ENCODE assay signal across 9 cellular contexts in genomic region chr20:2692036-2692885, GRCh38. TPM values are rescaled to one million over a fixed set of nuclear protein-coding genes. Genes with fewer than 3 reads are reported as not detected.
DNase-seq lines count a peak whose midpoint lies in the region; ATAC-seq and TF ChIP-seq lines count a peak whose summit lies in the region.
"Had no signal": no experiment of that assay in that cellular context is flagged by ENCODE, and none has a peak within 500 bp of the region (broad histone marks: within the 10 kb centered on the region; RNA-seq: fewer than 3 reads in every experiment).

Gene EBF4, plus strand, starts transcription at chr20:2692780. Its CDS starts 866 bp downstream, at chr20:2693646.

- TF ChIP-seq POLR2A in prostate gland (IDR thresholded peaks at IDR 0.05) = peak; percentile 70

- H3K9me3 ChIP-seq in NT2/D1 (ENCODE audit: insufficient read depth, low read length) = no peaks in the 10 kb centered on the region
- H3K9me3 ChIP-seq in ascending aorta = no peaks in the 10 kb centered on the region
- no peaks in the 10 kb centered on the region for H3K9me3 ChIP-seq in prostate gland

- H3K36me3 ChIP-seq in NT2/D1 (ENCODE audit: insufficient read depth, insufficient read length, low read length) (no peaks in the 10 kb centered on the region), ascending aorta (no peaks in the 10 kb centered on the region), prostate gland (no peaks in the 10 kb centered on the region)

- ATAC-seq in HG03045 (IDR thresholded peaks at IDR 0.05; ENCODE audit: unreplicated experiment) = no peak
- ATAC-seq in GM21723 (IDR thresholded peaks at IDR 0.05; ENCODE audit: unreplicated experiment) = no peak

- H3K27ac ChIP-seq in ascending aorta (peak within 1 kb of the TSS; percentile 83 to 94), prostate gland (peak within 1 kb of the TSS; percentile 90 to 94)
- H3K27ac ChIP-seq: C4-2B had no signal

- TF ChIP-seq CTCF in ascending aorta (IDR thresholded peaks at IDR 0.05) = no peak
- TF ChIP-seq CTCF in prostate gland (IDR thresholded peaks at IDR 0.05) = no peak

- WGBS in prostate gland = 2% methylated on average over 60 of the region's 106 CpGs

- DNase-seq in NCI-H2107 treated with DMSO at 0.1 percent for 48 hours (lab: John Stamatoyannopoulos, UW; ENCODE audit: unreplicated experiment) (peak; percentile 3), NCI-H2107 (lab: John Stamatoyannopoulos, UW) (no peak), NT2/D1 (ENCODE audit: low read depth, low spot score) (no peak), ascending aorta (ENCODE audit: low spot score in 2 of 2) (peak in 1 of 2 donors; percentile 71), hepatic stellate cell (ENCODE audit: low spot score) (peak; percentile 53), prostate gland (ENCODE audit: low spot score) (peak; percentile 63)

- intact Hi-C loops in ascending aorta (cut with DNase I) = loop anchor here (2.0 to 10.0 kb wide), 4 partner anchors 60 to 183 kb away; partner anchors contain the start of genes PCED1A, PTPRA and VPS16
- intact Hi-C loops in prostate gland (cut with DNase I) = loop anchor here (10.0 kb wide), 1 partner anchor 153 kb away; the partner anchor contains the start of genes PCED1A and VPS16

- peaks cover 15% of the 10 kb centered on the region for H3K4me1 ChIP-seq in NT2/D1 (ENCODE audit: insufficient read depth, insufficient read length)
- peaks cover 2 to 7% of the 10 kb centered on the region in 2 donors for H3K4me1 ChIP-seq in ascending aorta
- peaks cover 7% of the 10 kb centered on the region for H3K4me1 ChIP-seq in prostate gland (replicated peaks)

- H3K4me3 ChIP-seq in NT2/D1 (ENCODE audit: insufficient read length, low read depth) (peak within 1 kb of the TSS; percentile 40), ascending aorta (peak within 1 kb of the TSS; percentile 65 to 92), prostate gland (peak within 1 kb of the TSS; percentile 51 to 65)

- H3K9ac ChIP-seq in NT2/D1 (ENCODE audit: insufficient read length, low read depth) = peak within 1 kb of the TSS; percentile 74

- H3K27me3 ChIP-seq in NT2/D1 (ENCODE audit: insufficient read depth, insufficient read length) (peaks cover 54% of the 10 kb centered on the region), ascending aorta (peaks cover 6% of the 10 kb centered on the region), prostate gland (replicated peaks; ENCODE audit: insufficient read depth) (no peaks in the 10 kb centered on the region)

RNA-seq across cellular contexts. Expression of gene EBF4, which starts in this region (rescaled TPM):
- total RNA-seq in ascending aorta = 19.2 TPM
- 10 to 100 TPM; 48.9 to 58.8 TPM for total RNA-seq in prostate gland

Comparison
In these comparisons a context has a peak if more than half of its experiments do, and no peak if none do; other contexts are left out.
1. DNase-seq: peak in NCI-H2107 treated with DMSO at 0.1 percent for 48 hours (single experiment), hepatic stellate cell (single experiment) and prostate gland (single experiment); none in NCI-H2107 (single experiment) and NT2/D1 (single experiment).
2. Peak in every context shown above with its lines, with median percentiles within 50 percentile points of each other: H3K4me3 ChIP-seq.